Comparison of ENCODE assay signal across 1 cellular context in genomic region chr11:115267871-115268270, GRCh38.
TF ChIP-seq lines count a peak whose summit lies in the region.

No MANE protein-coding gene starts in this region.

TF ChIP-seq in GM23338, 12 proteins besides CTCF, POLR2A, EP300 and RAD21:
- TF ChIP-seq EZH2phosphoT487 (IDR thresholded peaks at IDR 0.05; ENCODE audit: unreplicated experiment), result no peak
- TF ChIP-seq, protein P1, sequence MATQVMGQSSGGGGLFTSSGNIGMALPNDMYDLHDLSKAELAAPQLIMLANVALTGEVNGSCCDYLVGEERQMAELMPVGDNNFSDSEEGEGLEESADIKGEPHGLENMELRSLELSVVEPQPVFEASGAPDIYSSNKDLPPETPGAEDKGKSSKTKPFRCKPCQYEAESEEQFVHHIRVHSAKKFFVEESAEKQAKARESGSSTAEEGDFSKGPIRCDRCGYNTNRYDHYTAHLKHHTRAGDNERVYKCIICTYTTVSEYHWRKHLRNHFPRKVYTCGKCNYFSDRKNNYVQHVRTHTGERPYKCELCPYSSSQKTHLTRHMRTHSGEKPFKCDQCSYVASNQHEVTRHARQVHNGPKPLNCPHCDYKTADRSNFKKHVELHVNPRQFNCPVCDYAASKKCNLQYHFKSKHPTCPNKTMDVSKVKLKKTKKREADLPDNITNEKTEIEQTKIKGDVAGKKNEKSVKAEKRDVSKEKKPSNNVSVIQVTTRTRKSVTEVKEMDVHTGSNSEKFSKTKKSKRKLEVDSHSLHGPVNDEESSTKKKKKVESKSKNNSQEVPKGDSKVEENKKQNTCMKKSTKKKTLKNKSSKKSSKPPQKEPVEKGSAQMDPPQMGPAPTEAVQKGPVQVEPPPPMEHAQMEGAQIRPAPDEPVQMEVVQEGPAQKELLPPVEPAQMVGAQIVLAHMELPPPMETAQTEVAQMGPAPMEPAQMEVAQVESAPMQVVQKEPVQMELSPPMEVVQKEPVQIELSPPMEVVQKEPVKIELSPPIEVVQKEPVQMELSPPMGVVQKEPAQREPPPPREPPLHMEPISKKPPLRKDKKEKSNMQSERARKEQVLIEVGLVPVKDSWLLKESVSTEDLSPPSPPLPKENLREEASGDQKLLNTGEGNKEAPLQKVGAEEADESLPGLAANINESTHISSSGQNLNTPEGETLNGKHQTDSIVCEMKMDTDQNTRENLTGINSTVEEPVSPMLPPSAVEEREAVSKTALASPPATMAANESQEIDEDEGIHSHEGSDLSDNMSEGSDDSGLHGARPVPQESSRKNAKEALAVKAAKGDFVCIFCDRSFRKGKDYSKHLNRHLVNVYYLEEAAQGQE (IDR thresholded peaks at IDR 0.05; ENCODE audit: unreplicated experiment), result no peak
- no peak for TF ChIP-seq ETS1 (IDR thresholded peaks at IDR 0.05)
- TF ChIP-seq ZNF331 (CRISPR knock-in tag; IDR thresholded peaks at IDR 0.05; ENCODE audit: low read depth), result no peak
- no peak for TF ChIP-seq ZNF114 (CRISPR knock-in tag; IDR thresholded peaks at IDR 0.05)
- TF ChIP-seq CREB1 (CRISPR knock-in tag; IDR thresholded peaks at IDR 0.05; ENCODE audit: low read depth), result no peak
- TF ChIP-seq, protein P2, sequence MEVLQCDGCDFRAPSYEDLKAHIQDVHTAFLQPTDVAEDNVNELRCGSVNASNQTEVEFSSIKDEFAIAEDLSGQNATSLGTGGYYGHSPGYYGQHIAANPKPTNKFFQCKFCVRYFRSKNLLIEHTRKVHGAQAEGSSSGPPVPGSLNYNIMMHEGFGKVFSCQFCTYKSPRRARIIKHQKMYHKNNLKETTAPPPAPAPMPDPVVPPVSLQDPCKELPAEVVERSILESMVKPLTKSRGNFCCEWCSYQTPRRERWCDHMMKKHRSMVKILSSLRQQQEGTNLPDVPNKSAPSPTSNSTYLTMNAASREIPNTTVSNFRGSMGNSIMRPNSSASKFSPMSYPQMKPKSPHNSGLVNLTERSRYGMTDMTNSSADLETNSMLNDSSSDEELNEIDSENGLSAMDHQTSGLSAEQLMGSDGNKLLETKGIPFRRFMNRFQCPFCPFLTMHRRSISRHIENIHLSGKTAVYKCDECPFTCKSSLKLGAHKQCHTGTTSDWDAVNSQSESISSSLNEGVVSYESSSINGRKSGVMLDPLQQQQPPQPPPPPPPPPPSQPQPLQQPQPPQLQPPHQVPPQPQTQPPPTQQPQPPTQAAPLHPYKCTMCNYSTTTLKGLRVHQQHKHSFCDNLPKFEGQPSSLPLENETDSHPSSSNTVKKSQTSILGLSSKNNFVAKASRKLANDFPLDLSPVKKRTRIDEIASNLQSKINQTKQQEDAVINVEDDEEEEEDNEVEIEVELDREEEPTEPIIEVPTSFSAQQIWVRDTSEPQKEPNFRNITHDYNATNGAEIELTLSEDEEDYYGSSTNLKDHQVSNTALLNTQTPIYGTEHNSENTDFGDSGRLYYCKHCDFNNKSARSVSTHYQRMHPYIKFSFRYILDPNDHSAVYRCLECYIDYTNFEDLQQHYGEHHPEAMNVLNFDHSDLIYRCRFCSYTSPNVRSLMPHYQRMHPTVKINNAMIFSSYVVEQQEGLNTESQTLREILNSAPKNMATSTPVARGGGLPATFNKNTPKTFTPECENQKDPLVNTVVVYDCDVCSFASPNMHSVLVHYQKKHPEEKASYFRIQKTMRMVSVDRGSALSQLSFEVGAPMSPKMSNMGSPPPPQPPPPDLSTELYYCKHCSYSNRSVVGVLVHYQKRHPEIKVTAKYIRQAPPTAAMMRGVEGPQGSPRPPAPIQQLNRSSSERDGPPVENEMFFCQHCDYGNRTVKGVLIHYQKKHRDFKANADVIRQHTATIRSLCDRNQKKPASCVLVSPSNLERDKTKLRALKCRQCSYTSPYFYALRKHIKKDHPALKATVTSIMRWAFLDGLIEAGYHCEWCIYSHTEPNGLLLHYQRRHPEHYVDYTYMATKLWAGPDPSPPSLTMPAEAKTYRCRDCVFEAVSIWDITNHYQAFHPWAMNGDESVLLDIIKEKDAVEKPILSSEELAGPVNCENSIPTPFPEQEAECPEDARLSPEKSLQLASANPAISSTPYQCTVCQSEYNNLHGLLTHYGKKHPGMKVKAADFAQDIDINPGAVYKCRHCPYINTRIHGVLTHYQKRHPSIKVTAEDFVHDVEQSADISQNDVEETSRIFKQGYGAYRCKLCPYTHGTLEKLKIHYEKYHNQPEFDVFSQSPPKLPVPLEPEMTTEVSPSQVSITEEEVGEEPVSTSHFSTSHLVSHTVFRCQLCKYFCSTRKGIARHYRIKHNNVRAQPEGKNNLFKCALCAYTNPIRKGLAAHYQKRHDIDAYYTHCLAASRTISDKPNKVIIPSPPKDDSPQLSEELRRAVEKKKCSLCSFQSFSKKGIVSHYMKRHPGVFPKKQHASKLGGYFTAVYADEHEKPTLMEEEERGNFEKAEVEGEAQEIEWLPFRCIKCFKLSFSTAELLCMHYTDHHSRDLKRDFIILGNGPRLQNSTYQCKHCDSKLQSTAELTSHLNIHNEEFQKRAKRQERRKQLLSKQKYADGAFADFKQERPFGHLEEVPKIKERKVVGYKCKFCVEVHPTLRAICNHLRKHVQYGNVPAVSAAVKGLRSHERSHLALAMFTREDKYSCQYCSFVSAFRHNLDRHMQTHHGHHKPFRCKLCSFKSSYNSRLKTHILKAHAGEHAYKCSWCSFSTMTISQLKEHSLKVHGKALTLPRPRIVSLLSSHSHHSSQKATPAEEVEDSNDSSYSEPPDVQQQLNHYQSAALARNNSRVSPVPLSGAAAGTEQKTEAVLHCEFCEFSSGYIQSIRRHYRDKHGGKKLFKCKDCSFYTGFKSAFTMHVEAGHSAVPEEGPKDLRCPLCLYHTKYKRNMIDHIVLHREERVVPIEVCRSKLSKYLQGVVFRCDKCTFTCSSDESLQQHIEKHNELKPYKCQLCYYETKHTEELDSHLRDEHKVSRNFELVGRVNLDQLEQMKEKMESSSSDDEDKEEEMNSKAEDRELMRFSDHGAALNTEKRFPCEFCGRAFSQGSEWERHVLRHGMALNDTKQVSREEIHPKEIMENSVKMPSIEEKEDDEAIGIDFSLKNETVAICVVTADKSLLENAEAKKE (CRISPR knock-in tag; IDR thresholded peaks at IDR 0.05), result no peak
- TF ChIP-seq NANOG (IDR thresholded peaks at IDR 0.05; ENCODE audit: borderline replicate concordance), result no peak
- TF ChIP-seq JUNB (IDR thresholded peaks at IDR 0.05; ENCODE audit: unreplicated experiment), result no peak
- TF ChIP-seq POLR2AphosphoS5 (IDR thresholded peaks at IDR 0.05; ENCODE audit: low read depth), result no peak
- TF ChIP-seq STAT1 (IDR thresholded peaks at IDR 0.05; ENCODE audit: unreplicated experiment), result no peak
- TF ChIP-seq EZH2 (IDR thresholded peaks at IDR 0.05; ENCODE audit: low read depth, unreplicated experiment), result no peak
